In the genomic region with DNA sequence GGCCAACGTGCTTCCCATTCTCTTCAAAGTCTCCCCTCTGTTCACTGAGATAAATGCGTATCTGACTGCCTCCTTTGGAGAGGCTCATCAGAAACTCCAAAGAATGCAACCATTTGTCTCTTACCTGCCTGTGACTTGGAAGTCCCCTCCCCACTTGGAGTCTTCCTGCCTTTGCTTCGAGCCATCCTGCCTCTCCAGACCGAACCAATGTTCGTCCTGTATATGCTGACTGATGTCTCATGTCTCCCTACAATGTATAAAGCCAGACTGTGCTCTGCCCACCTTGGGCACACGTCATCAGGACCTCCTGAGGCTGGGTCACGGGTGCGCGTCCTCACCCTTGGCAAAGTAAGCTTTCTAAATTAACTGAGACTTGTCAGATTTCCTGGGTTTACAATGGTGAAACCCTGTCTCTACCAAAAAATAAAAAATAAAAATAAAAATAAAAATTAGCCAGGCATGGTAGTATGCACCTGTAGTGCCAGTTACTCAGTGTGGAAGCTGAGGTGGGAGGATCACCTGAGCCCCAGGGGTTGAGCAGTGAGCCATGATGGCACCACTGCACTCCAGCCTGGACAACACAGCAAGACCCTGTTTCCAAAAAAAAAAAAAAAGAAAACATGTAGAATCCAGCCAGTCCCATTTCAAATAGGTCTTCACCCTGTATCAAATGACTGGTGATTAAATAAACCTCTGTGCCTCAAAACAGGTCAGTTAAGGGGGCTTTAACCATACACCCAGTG, we compare ENCODE assay signal across 19 cellular contexts. TPM values are rescaled to one million over a fixed set of nuclear protein-coding genes. Genes with fewer than 3 reads are reported as not detected.
A peak's percentile ranks its signal among the peaks of the same experiment; 100 is the strongest.
DNase-seq lines count a peak whose midpoint lies in the region; ATAC-seq and TF ChIP-seq lines count a peak whose summit lies in the region.
"Had no signal": no experiment of that assay in that cellular context is flagged by ENCODE, and none has a peak within 500 bp of the region (broad histone marks: within the 10 kb centered on the region; RNA-seq: fewer than 3 reads in every experiment).

No MANE protein-coding gene starts in this region.

- intact Hi-C loops in Right ventricle myocardium inferior (cut with DNase I): no loop called here

- H3K27me3 ChIP-seq in right atrium auricular region: no peaks in the 10 kb centered on the region
- no peaks in the 10 kb centered on the region for H3K27me3 ChIP-seq in RWPE2 (ENCODE audit: insufficient read depth, poor library complexity, severe bottlenecking)

- peaks cover 18 to 41% of the 10 kb centered on the region in 2 donors for H3K4me1 Mint-ChIP-seq in stimulated activated naive B cell treated with anti-CD40 and anti-IgM and Interleukin-4, amounts not matched to agents 10 μg/mL and 1 μg/mL and 100 μg/mL, for 72 hours

- H3K36me3 Mint-ChIP-seq in stimulated activated naive B cell treated with anti-CD40 and anti-IgM and Interleukin-4, amounts not matched to agents 10 μg/mL and 1 μg/mL and 100 μg/mL, for 72 hours: peaks cover 23 to 39% of the 10 kb centered on the region in 2 donors

- H3K27ac ChIP-seq in right atrium auricular region (no peak overlapping the region), RWPE2 (ENCODE audit: poor library complexity, severe bottlenecking) (peak overlapping the region; percentile 78), epithelial cell of prostate (peak overlapping the region; percentile 91)
- H3K27ac ChIP-seq: HL-60 had no signal

- H3K4me3 Mint-ChIP-seq in stimulated activated naive B cell treated with anti-CD40 and anti-IgM and Interleukin-4, amounts not matched to agents 10 μg/mL and 1 μg/mL and 100 μg/mL, for 72 hours: no peak overlapping the region
- H3K4me3 Mint-ChIP-seq: B cell; CD4-positive, CD25-positive, alpha-beta regulatory T cell; HFFc6; IgD-negative memory B cell had no signal

- TF ChIP-seq CTCF in right atrium auricular region (IDR thresholded peaks at IDR 0.05): no peak
- no peak for TF ChIP-seq CTCF in RWPE2 (IDR thresholded peaks at IDR 0.05; ENCODE audit: poor library complexity, severe bottlenecking)

- no peaks in the 10 kb centered on the region for H3K9me3 Mint-ChIP-seq in stimulated activated naive B cell treated with anti-CD40 and anti-IgM and Interleukin-4, amounts not matched to agents 10 μg/mL and 1 μg/mL and 100 μg/mL, for 72 hours
- H3K9me3 Mint-ChIP-seq: CD4-positive, CD25-positive, alpha-beta regulatory T cell; HFFc6; IgD-negative memory B cell had no signal

- H3K9me3 ChIP-seq in right atrium auricular region (no peaks in the 10 kb centered on the region), RWPE2 (ENCODE audit: severe bottlenecking) (no peaks in the 10 kb centered on the region)

- ATAC-seq in Right ventricle myocardium inferior (no peak), RWPE2 (ENCODE audit: low read depth) (peak; percentile 61)
- no peak for ATAC-seq in stimulated activated naive B cell treated with anti-CD40 and anti-IgM and Interleukin-4, amounts not matched to agents 10 μg/mL and 1 μg/mL and 100 μg/mL, for 72 hours (replicated peaks)
- ATAC-seq: PC-3 had no signal

- H3K27me3 Mint-ChIP-seq in stimulated activated naive B cell treated with anti-CD40 and anti-IgM and Interleukin-4, amounts not matched to agents 10 μg/mL and 1 μg/mL and 100 μg/mL, for 72 hours: no peaks in the 10 kb centered on the region
- H3K27me3 Mint-ChIP-seq: B cell; CD4-positive, CD25-positive, alpha-beta regulatory T cell; IgD-negative memory B cell had no signal

- H3K4me3 ChIP-seq in right atrium auricular region (no peak overlapping the region), RWPE2 (ENCODE audit: severe bottlenecking) (no peak overlapping the region)

- DNase-seq in right atrium auricular region (ENCODE audit: low spot score) (peak; percentile 16), Right ventricle myocardium inferior (ENCODE audit: missing footprints) (no peak), RWPE2 (ENCODE audit: low spot score) (no peak), epithelial cell of prostate (ENCODE audit: low read depth, low spot score) (no peak), NCI-H1694 (lab: John Stamatoyannopoulos, UW) (no peak), GOT3 (lab: John Stamatoyannopoulos, UW) (no peak), occipital lobe (lab: John Stamatoyannopoulos, UW) (no peak)
- no peak for DNase-seq in stimulated activated naive B cell treated with anti-CD40 and anti-IgM and Interleukin-4, amounts not matched to agents 10 μg/mL and 1 μg/mL and 100 μg/mL, for 72 hours
- DNase-seq: CD4-positive, CD25-positive, alpha-beta regulatory T cell; DMS53; HFFc6; MM.1S; NCI-H1092 treated with DMSO at 0.1 percent for 48 hours; NCI-H524; PC-3; SW 1271 had no signal

- peak overlapping the region; percentile 42 for H3K27ac Mint-ChIP-seq in stimulated activated naive B cell treated with anti-CD40 and anti-IgM and Interleukin-4, amounts not matched to agents 10 μg/mL and 1 μg/mL and 100 μg/mL, for 72 hours
- H3K27ac Mint-ChIP-seq: B cell, HFFc6, IgD-negative memory B cell had no signal

- H3K4me1 ChIP-seq in right atrium auricular region (peaks cover 0 to 27% of the 10 kb centered on the region in 2 donors), RWPE2 (ENCODE audit: insufficient read depth, poor library complexity, severe bottlenecking) (peaks cover 26% of the 10 kb centered on the region)

- H3K36me3 ChIP-seq in right atrium auricular region (no peaks in the 10 kb centered on the region), RWPE2 (ENCODE audit: low read depth) (peaks cover 26% of the 10 kb centered on the region)

RNA-seq across cellular contexts. Expression of gene HDLBP, which starts 29.0 kb away (rescaled TPM):
- total RNA-seq in right atrium auricular region (100 to 1,000 TPM; 274 to 287 TPM), Right ventricle myocardium inferior (393 TPM), occipital lobe (138 TPM)

RNA-seq across cellular contexts. Expression of gene SEPTIN2, which starts 29.2 kb away (rescaled TPM):
- total RNA-seq in right atrium auricular region (100 to 1,000 TPM; 143 to 193 TPM), Right ventricle myocardium inferior (150 TPM), occipital lobe (266 TPM)

Comparison
In these comparisons a context has a peak if more than half of its experiments do, and no peak if none do; other contexts are left out.
1. H3K27ac ChIP-seq: peak in RWPE2 (single experiment) and epithelial cell of prostate (single experiment); none in right atrium auricular region (0 of 2).